8 cellular contexts compared by ENCODE assay signal in genomic region chr6:17601389-17601703, GRCh38. TPM values are rescaled to one million over a fixed set of nuclear protein-coding genes. Genes with fewer than 3 reads are reported as not detected.
DNase-seq lines count a peak whose midpoint lies in the region; TF ChIP-seq lines count a peak whose summit lies in the region.

No MANE protein-coding gene starts in this region.

- no peak for TF ChIP-seq EP300 in suprapubic skin (IDR thresholded peaks at IDR 0.05)

- WGBS in suprapubic skin = 9% methylated on average over 5 of the region's 5 CpGs

- H3K4me3 ChIP-seq in kidney epithelial cell (ENCODE audit: low read depth, low read length) = peak overlapping the region; percentile 84
- peak overlapping the region; percentile 80 for H3K4me3 ChIP-seq in suprapubic skin

- H3K27me3 Mint-ChIP-seq in activated CD4-positive, alpha-beta T cell treated with anti-CD3 and anti-CD28 coated beads, Interleukin-2, amount 10 ng/mL, durations not matched to agents 24 days and 14 days = no peaks in the 10 kb centered on the region
- H3K27me3 Mint-ChIP-seq in activated naive CD8-positive, alpha-beta T cell treated with anti-CD3 and anti-CD28 coated beads for 36 hours = no peaks in the 10 kb centered on the region

- no peak for TF ChIP-seq POLR2A in suprapubic skin (IDR thresholded peaks at IDR 0.05)

- no peaks in the 10 kb centered on the region for H3K9me3 ChIP-seq in suprapubic skin

- H3K9me3 Mint-ChIP-seq in activated CD4-positive, alpha-beta T cell treated with anti-CD3 and anti-CD28 coated beads, Interleukin-2, amount 10 ng/mL, durations not matched to agents 24 days and 14 days = no peaks in the 10 kb centered on the region
- no peaks in the 10 kb centered on the region for H3K9me3 Mint-ChIP-seq in activated naive CD8-positive, alpha-beta T cell treated with anti-CD3 and anti-CD28 coated beads for 36 hours

- H3K27me3 ChIP-seq in kidney epithelial cell (ENCODE audit: control insufficient read depth, insufficient read depth, low read length) (no peaks in the 10 kb centered on the region), suprapubic skin (no peaks in the 10 kb centered on the region)

- peaks cover 30% of the 10 kb centered on the region for H3K4me1 Mint-ChIP-seq in activated CD4-positive, alpha-beta T cell treated with anti-CD3 and anti-CD28 coated beads, Interleukin-2, amount 10 ng/mL, durations not matched to agents 24 days and 14 days
- peaks cover 29% of the 10 kb centered on the region for H3K4me1 Mint-ChIP-seq in activated naive CD8-positive, alpha-beta T cell treated with anti-CD3 and anti-CD28 coated beads for 36 hours

- peaks cover 20% of the 10 kb centered on the region for H3K36me3 Mint-ChIP-seq in activated CD4-positive, alpha-beta T cell treated with anti-CD3 and anti-CD28 coated beads, Interleukin-2, amount 10 ng/mL, durations not matched to agents 24 days and 14 days (ENCODE audit: low read depth)
- H3K36me3 Mint-ChIP-seq in activated naive CD8-positive, alpha-beta T cell treated with anti-CD3 and anti-CD28 coated beads for 36 hours = peaks cover 11% of the 10 kb centered on the region

- peak overlapping the region; percentile 94 for H3K27ac ChIP-seq in suprapubic skin

- peak overlapping the region; percentile 72 for H3K27ac Mint-ChIP-seq in activated CD4-positive, alpha-beta T cell treated with anti-CD3 and anti-CD28 coated beads, Interleukin-2, amount 10 ng/mL, durations not matched to agents 24 days and 14 days
- H3K27ac Mint-ChIP-seq in activated naive CD8-positive, alpha-beta T cell treated with anti-CD3 and anti-CD28 coated beads for 36 hours = peak overlapping the region; percentile 70

- intact Hi-C loops in activated CD4-positive, alpha-beta T cell treated with anti-CD3 and anti-CD28 coated beads, Interleukin-2, amount 10 ng/mL, durations not matched to agents 24 days and 14 days (cut with micrococcal nuclease) = loop anchor here (2.0 kb wide), 1 partner anchor 553 kb away; the partner anchor contains the start of genes KDM1B and TPMT

- no peak for TF ChIP-seq CTCF in kidney epithelial cell (IDR thresholded peaks at IDR 0.05; ENCODE audit: insufficient read depth, low read length, poor library complexity, severe bottlenecking)
- no peak for TF ChIP-seq CTCF in suprapubic skin (IDR thresholded peaks at IDR 0.05)

- H3K4me3 Mint-ChIP-seq in activated CD4-positive, alpha-beta T cell treated with anti-CD3 and anti-CD28 coated beads, Interleukin-2, amount 10 ng/mL, durations not matched to agents 24 days and 14 days = peak overlapping the region; percentile 90
- peak overlapping the region; percentile 83 for H3K4me3 Mint-ChIP-seq in activated naive CD8-positive, alpha-beta T cell treated with anti-CD3 and anti-CD28 coated beads for 36 hours

- H3K4me1 ChIP-seq in suprapubic skin = peaks cover 25% of the 10 kb centered on the region

- no peaks in the 10 kb centered on the region for H3K36me3 ChIP-seq in kidney epithelial cell (ENCODE audit: control insufficient read depth, insufficient read depth, low read length)
- H3K36me3 ChIP-seq in suprapubic skin = peaks cover 16% of the 10 kb centered on the region

- DNase-seq in activated CD4-positive, alpha-beta T cell treated with anti-CD3 and anti-CD28 coated beads, Interleukin-2, amount 10 ng/mL, durations not matched to agents 24 days and 14 days = no peak
- no peak for DNase-seq in activated CD4-positive, alpha-beta T cell treated with anti-CD3 and anti-CD28 coated beads, Interleukin-2, amount 50 U/mL, for 48 hours
- no peak for DNase-seq in activated naive CD8-positive, alpha-beta T cell treated with anti-CD3 and anti-CD28 coated beads for 36 hours
- DNase-seq in kidney epithelial cell (ENCODE audit: low read depth) = no peak
- no peak for DNase-seq in suprapubic skin (ENCODE audit: low spot score in 2 of 2)
- no peak for DNase-seq in stimulated activated CD4-positive, alpha-beta T cell treated with anti-CD3 and anti-CD28 coated beads, Interleukin-1b, Interleukin-23, amount 100 ng/mL, for 48 hours
- no peak for DNase-seq in COLO829 (ENCODE audit: low spot score)
- DNase-seq in inferior parietal cortex (ENCODE audit: extremely low spot score) = no peak

RNA-seq across cellular contexts. Expression of gene FAM8A1, which starts 1.2 kb away (rescaled TPM):
- total RNA-seq in activated CD4-positive, alpha-beta T cell treated with anti-CD3 and anti-CD28 coated beads, Interleukin-2, amount 10 ng/mL, durations not matched to agents 24 days and 14 days = 3.7 and 4.0 TPM in 2 replicates
- 1 to 10 TPM; 3.8 to 4.0 TPM for total RNA-seq in activated naive CD8-positive, alpha-beta T cell treated with anti-CD3 and anti-CD28 coated beads for 36 hours
- 9.8 and 12.3 TPM in 2 replicates for total RNA-seq in kidney epithelial cell
- 10 to 100 TPM; 22.3 to 38.8 (median 28.7) TPM for total RNA-seq in suprapubic skin
